In the genomic region with DNA sequence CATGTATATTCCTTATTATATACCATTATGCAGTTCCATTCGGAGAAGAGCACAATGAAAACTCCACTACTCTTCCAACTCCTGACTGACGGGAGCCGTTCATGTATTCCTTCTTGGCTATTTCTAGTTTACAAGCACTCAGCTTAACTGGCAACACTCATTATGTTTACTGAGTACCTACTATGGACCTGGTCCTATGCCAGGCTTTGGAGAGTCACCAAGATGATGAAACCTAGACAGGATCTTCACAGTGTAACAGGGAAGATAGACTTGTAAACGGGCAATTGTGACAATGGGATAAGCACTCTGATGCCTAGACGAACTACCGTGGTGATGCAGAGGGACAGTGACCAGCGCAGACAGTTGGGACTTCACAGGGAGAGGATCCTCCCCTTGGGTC, we compare ENCODE assay signal across 16 cellular contexts. TPM values are rescaled to one million over a fixed set of nuclear protein-coding genes. Genes with fewer than 3 reads are reported as not detected.
DNase-seq lines count a peak whose midpoint lies in the region; ATAC-seq, FAIRE-seq and TF ChIP-seq lines count a peak whose summit lies in the region.
"Had no signal": no experiment of that assay in that cellular context is flagged by ENCODE, and none has a peak within 500 bp of the region (broad histone marks: within the 10 kb centered on the region; RNA-seq: fewer than 3 reads in every experiment).

No MANE protein-coding gene starts in this region.

- no peaks in the 10 kb centered on the region for H3K79me2 ChIP-seq in HepG2 (ENCODE audit: insufficient read depth, low read length)

- H3K27me3 ChIP-seq in liver (ENCODE audit: control insufficient read depth in 4 of 4, insufficient read depth in 4 of 4, low read length in 3 of 4) (no peaks in the 10 kb centered on the region), HepG2 (ENCODE audit: control insufficient read depth in 1 of 2, insufficient read depth in 2 of 2, low read length in 2 of 2) (no peaks in the 10 kb centered on the region)

- TF ChIP-seq EP300 in HepG2 (IDR thresholded peaks at IDR 0.05; ENCODE audit: low read depth in 2 of 2, low read length in 2 of 2) (no peak), HepG2 (CRISPR knock-in tag; IDR thresholded peaks at IDR 0.05; ENCODE audit: borderline replicate concordance) (no peak)

- H3K9ac ChIP-seq in liver (ENCODE audit: low read depth in 1 of 2, low read length in 2 of 2) (no peak overlapping the region), HepG2 (ENCODE audit: insufficient read depth, low read depth, low read length) (no peak overlapping the region)

- TF ChIP-seq RAD21 in liver (IDR thresholded peaks at IDR 0.05), result no peak
- TF ChIP-seq RAD21 in HepG2 (CRISPR knock-in tag; IDR thresholded peaks at IDR 0.05), result no peak

- H3K27ac Mint-ChIP-seq in WTC11, result peak overlapping the region; percentile 52
- H3K27ac Mint-ChIP-seq in natural killer cell, result peak overlapping the region; percentile 88 to 97
- peak overlapping the region; percentile 47 for H3K27ac Mint-ChIP-seq in type B pancreatic cell

- H3K36me3 ChIP-seq in liver (ENCODE audit: control insufficient read depth in 4 of 4, insufficient read depth in 3 of 4, low read depth in 1 of 4, low read length in 3 of 4) (peaks cover 4 to 26% (median 15%) of the 10 kb centered on the region in 4 donors), HepG2 (replicated peaks in 1 of 2; ENCODE audit: control insufficient read depth in 1 of 2, insufficient read depth in 2 of 2, low read length in 2 of 2) (peaks cover 4 to 14% of the 10 kb centered on the region in 2 experiments; a peak in 3 of 5 replicates)
- H3K36me3 ChIP-seq: HAP-1 had no signal

- no TSS peak for BruUV-seq in HepG2 (replicated peaks; lab: Mats Ljungman, UMichigan)

- TF ChIP-seq POLR2A in HepG2 (IDR thresholded peaks at IDR 0.05; ENCODE audit: insufficient read depth in 1 of 2, low read depth in 2 of 2, low read length in 2 of 2), result no peak

- POLR2A ChIA-PET in HepG2 (lab: Yijun Ruan, JAX) (no interaction called here), WTC11 (lab: Charles Lee) (no interaction called here)

- H3K27me3 Mint-ChIP-seq in WTC11 (ENCODE audit: low read depth), result no peaks in the 10 kb centered on the region
- no peaks in the 10 kb centered on the region for H3K27me3 Mint-ChIP-seq in natural killer cell (ENCODE audit: low read depth in 2 of 2)
- H3K27me3 Mint-ChIP-seq in type B pancreatic cell, result no peaks in the 10 kb centered on the region

- WGBS in liver, result 80% methylated on average over 7 of the region's 7 CpGs
- 95% methylated on average over 7 of the region's 7 CpGs for WGBS in HepG2 (ENCODE audit: low lambda C conversion rate)

- H3K4me2 ChIP-seq in HepG2 (ENCODE audit: low read depth, low read length), result no peak overlapping the region

- peaks cover 9 to 63% (median 34%) of the 10 kb centered on the region in 4 donors for H3K4me1 ChIP-seq in liver (ENCODE audit: control insufficient read depth in 4 of 4, insufficient read depth in 4 of 4, low read length in 3 of 4)
- peaks cover 29% of the 10 kb centered on the region for H3K4me1 ChIP-seq in HepG2 (ENCODE audit: insufficient read depth, low read length)
- H3K4me1 ChIP-seq: HAP-1 had no signal

- in situ Hi-C loops in HepG2 (cut with HindIII; ENCODE audit: extremely low pct_ligation_motif_present, low pct_unique_long_range_greater_than_20kb), result no loop called here

- H3K36me3 Mint-ChIP-seq in WTC11, result peaks cover 20% of the 10 kb centered on the region
- no peaks in the 10 kb centered on the region for H3K36me3 Mint-ChIP-seq in natural killer cell
- H3K36me3 Mint-ChIP-seq in type B pancreatic cell, result peaks cover 9% of the 10 kb centered on the region

- no peak overlapping the region for H2AFZ ChIP-seq in HepG2 (ENCODE audit: low read length)

- no peak for TF ChIP-seq CTCF in liver (IDR thresholded peaks at IDR 0.05; ENCODE audit: low read depth, low read length, missing input control)
- no peak for TF ChIP-seq CTCF in HepG2 (CRISPR knock-in tag; IDR thresholded peaks at IDR 0.05)
- no peak for TF ChIP-seq CTCF in WTC11 (IDR thresholded peaks at IDR 0.05)
- no peak for TF ChIP-seq CTCF in natural killer cell (IDR thresholded peaks at IDR 0.05)
- TF ChIP-seq CTCF in type B pancreatic cell (conservative IDR thresholded peaks at IDR 0.05), result no peak

- no peak for FAIRE-seq in HepG2 (lab: Jason Lieb, UNC)
- FAIRE-seq: A204.1, GM18507 had no signal

- H3K4me1 Mint-ChIP-seq in WTC11 (peaks cover 17% of the 10 kb centered on the region), natural killer cell (peaks cover 75 to 82% of the 10 kb centered on the region in 2 donors), type B pancreatic cell (ENCODE audit: unreplicated experiment) (peaks cover 22% of the 10 kb centered on the region)

- H3K9me3 Mint-ChIP-seq in WTC11 (no peaks in the 10 kb centered on the region), natural killer cell (no peaks in the 10 kb centered on the region), type B pancreatic cell (no peaks in the 10 kb centered on the region)
- H3K9me3 Mint-ChIP-seq: CD14-positive monocyte had no signal

- no peaks in the 10 kb centered on the region for H4K20me1 ChIP-seq in HepG2 (ENCODE audit: insufficient read depth, low read length)

- no peak for ATAC-seq in HepG2
- ATAC-seq in WTC11, result no peak
- ATAC-seq in natural killer cell, result no peak
- no peak for ATAC-seq in GM21360 (IDR thresholded peaks at IDR 0.05; ENCODE audit: unreplicated experiment)

- no peaks in the 10 kb centered on the region for H3K9me3 ChIP-seq in liver (ENCODE audit: control insufficient read depth in 4 of 4, low read length in 3 of 4)
- no peaks in the 10 kb centered on the region for H3K9me3 ChIP-seq in HepG2 (ENCODE audit: low read length)
- H3K9me3 ChIP-seq: HAP-1 had no signal

- H3K27ac ChIP-seq in liver (ENCODE audit: low read depth in 1 of 2, low read length in 2 of 2) (no peak overlapping the region), HepG2 (ENCODE audit: extremely low read length, insufficient read depth, low read length) (no peak overlapping the region)

- H3K4me3 Mint-ChIP-seq in WTC11 (no peak overlapping the region), natural killer cell (peak overlapping the region; percentile 80), type B pancreatic cell (no peak overlapping the region)
- H3K4me3 Mint-ChIP-seq: CD14-positive monocyte had no signal

- intact Hi-C loops in HepG2 (cut with micrococcal nuclease; ENCODE audit: unreplicated experiment) (no loop called here), natural killer cell (cut with micrococcal nuclease) (loop anchor here (5.0 kb wide), 1 partner anchor 821 kb away; no protein-coding TSS in a partner anchor)

- H3K4me3 ChIP-seq in liver (ENCODE audit: low read depth in 1 of 3, low read length in 3 of 3), result no peak overlapping the region
- no peak overlapping the region for H3K4me3 ChIP-seq in HepG2 (replicated peaks in 1 of 3; ENCODE audit: insufficient read depth in 1 of 3, low read depth in 2 of 3, low read length in 3 of 3)
- H3K4me3 ChIP-seq: HAP-1 had no signal

- CTCF ChIA-PET in HepG2 (lab: Yijun Ruan, JAX; ENCODE audit: low intra/inter-chr PET ratio, low total read pairs), result no interaction called here
- CTCF ChIA-PET in WTC11 (lab: Charles Lee), result interaction anchor here (1.2 kb wide), 1 partner anchor 147 kb away, joined by 3 read pairs; no protein-coding TSS in a partner anchor

- DNase-seq in HepG2 (ENCODE audit: low spot score) (no peak), WTC11 (ENCODE audit: low spot score) (no peak), natural killer cell (no peak), type B pancreatic cell (ENCODE audit: extremely low spot score, unreplicated experiment) (no peak), inferior parietal cortex (ENCODE audit: extremely low spot score) (no peak), NCI-H1092 treated with DMSO at 0.1 percent for 48 hours (lab: John Stamatoyannopoulos, UW) (no peak)
- DNase-seq: DMS53, NCI-H1694, NCI-H748 treated with DMSO at 0.1 percent for 48 hours, SHP77 had no signal

RNA-seq across cellular contexts. Expression of a gene that starts 22.3 kb away (rescaled TPM):
- total RNA-seq in liver (10 to 100 TPM in 1 of 2 donors, 1 to 10 TPM in 1; 7.4 to 18.4 TPM), HepG2 (2016; rRNA removed; fragmentation: Illumina TruSeq; extraction: Trizol) (7.4 and 13.3 TPM in 2 replicates), WTC11 (2021) (12.8 to 17.3 TPM (median 14.3 TPM) in 3 replicates), natural killer cell (10 to 100 TPM; 43.3 to 57.6 (median 47.3) TPM), type B pancreatic cell (ENCODE audit: low replicate concordance) (18.6 and 19.1 TPM in 2 replicates)
- polyA plus RNA-seq in liver (10 to 100 TPM in 1 of 2 donors, 1 to 10 TPM in 1; 4.5 to 13.7 TPM), HepG2 (2011; rRNA removed) (9.1 and 12.5 TPM in 2 replicates)
- 26.0 and 28.4 TPM in 2 replicates for total RNA-seq in HepG2 (2016; cell fraction: cytosol; rRNA removed; fragmentation: Illumina TruSeq; extraction: Trizol; ENCODE audit: low read depth)
- total RNA-seq in HepG2 (2016; cell fraction: insoluble cytoplasmic fraction; rRNA removed; fragmentation: Illumina TruSeq; extraction: Trizol), result 6.5 and 14.0 TPM in 2 replicates
- total RNA-seq in HepG2 (2016; cell fraction: membrane; rRNA removed; fragmentation: Illumina TruSeq; extraction: Trizol), result 29.9 and 31.6 TPM in 2 replicates
- 10.2 and 12.2 TPM in 2 replicates for total RNA-seq in HepG2 (2016; cell fraction: nucleus; rRNA removed; fragmentation: Illumina TruSeq; extraction: Trizol)
- polyA plus RNA-seq in HepG2 (2011; cell fraction: cytosol; rRNA removed), result 8.8 and 9.2 TPM in 2 replicates
- polyA plus RNA-seq in HepG2 (2011; cell fraction: nucleus; rRNA removed), result 15.0 and 15.5 TPM in 2 replicates
- polyA plus RNA-seq in HepG2 (2012), result 7.8 and 8.2 TPM in 2 replicates
- 22.6 and 26.2 TPM in 2 replicates for polyA plus RNA-seq in HepG2 (2016; cell fraction: cytosol; fragmentation: Illumina TruSeq; extraction: Trizol; ENCODE audit: low read depth)
- 7.6 and 9.2 TPM in 2 replicates for polyA plus RNA-seq in HepG2 (2016; cell fraction: insoluble cytoplasmic fraction; fragmentation: Illumina TruSeq; extraction: Trizol; ENCODE audit: low read depth)
- polyA plus RNA-seq in HepG2 (2016; cell fraction: membrane; fragmentation: Illumina TruSeq; extraction: Trizol; ENCODE audit: low read depth), result 26.9 and 30.2 TPM in 2 replicates
- polyA plus RNA-seq in HepG2 (2016; cell fraction: nucleus; fragmentation: Illumina TruSeq; extraction: Trizol; ENCODE audit: insufficient read depth, low read depth), result 24.7 and 27.7 TPM in 2 replicates
- 17.0 and 116 TPM in 2 replicates for polyA minus RNA-seq in HepG2 (2011; rRNA and poly(A)+ RNA removed; ENCODE audit: low replicate concordance)
- 3.8 and 4.3 TPM in 2 replicates for polyA minus RNA-seq in HepG2 (2011; cell fraction: cytosol; rRNA and poly(A)+ RNA removed)
- polyA minus RNA-seq in HepG2 (2011; cell fraction: nucleus; rRNA and poly(A)+ RNA removed), result 5.8 and 7.1 TPM in 2 replicates

RNA-seq across cellular contexts. Expression of a gene that starts 29.3 kb away (rescaled TPM):
- total RNA-seq in liver (10 to 100 TPM in 1 of 2 donors, 1 to 10 TPM in 1; 5.6 to 10.7 TPM), HepG2 (2016; rRNA removed; fragmentation: Illumina TruSeq; extraction: Trizol) (21.9 and 24.1 TPM in 2 replicates), WTC11 (2021) (26.2 to 30.9 TPM (median 29.4 TPM) in 3 replicates), natural killer cell (10 to 100 TPM; 20.1 to 25.8 (median 23.1) TPM), type B pancreatic cell (ENCODE audit: low replicate concordance) (9.8 and 17.6 TPM in 2 replicates)
- polyA plus RNA-seq in liver (10 to 100 TPM; 27.3 to 61.0 TPM), HepG2 (2011; rRNA removed) (20.7 and 22.5 TPM in 2 replicates)
- 4.3 and 4.6 TPM in 2 replicates for total RNA-seq in HepG2 (2016; cell fraction: cytosol; rRNA removed; fragmentation: Illumina TruSeq; extraction: Trizol; ENCODE audit: low read depth)
- 20.7 and 23.2 TPM in 2 replicates for total RNA-seq in HepG2 (2016; cell fraction: insoluble cytoplasmic fraction; rRNA removed; fragmentation: Illumina TruSeq; extraction: Trizol)
- 6.0 and 8.2 TPM in 2 replicates for total RNA-seq in HepG2 (2016; cell fraction: membrane; rRNA removed; fragmentation: Illumina TruSeq; extraction: Trizol)
- total RNA-seq in HepG2 (2016; cell fraction: nucleus; rRNA removed; fragmentation: Illumina TruSeq; extraction: Trizol), result 10.8 and 11.7 TPM in 2 replicates
- 25.0 and 33.9 TPM in 2 replicates for polyA plus RNA-seq in HepG2 (2011; cell fraction: cytosol; rRNA removed)
- polyA plus RNA-seq in HepG2 (2011; cell fraction: nucleus; rRNA removed), result 11.1 and 11.9 TPM in 2 replicates
- polyA plus RNA-seq in HepG2 (2012), result 12.9 and 13.5 TPM in 2 replicates
- polyA plus RNA-seq in HepG2 (2016; cell fraction: cytosol; fragmentation: Illumina TruSeq; extraction: Trizol; ENCODE audit: low read depth), result 4.1 and 4.3 TPM in 2 replicates
- polyA plus RNA-seq in HepG2 (2016; cell fraction: insoluble cytoplasmic fraction; fragmentation: Illumina TruSeq; extraction: Trizol; ENCODE audit: low read depth), result 29.3 and 35.5 TPM in 2 replicates
- polyA plus RNA-seq in HepG2 (2016; cell fraction: membrane; fragmentation: Illumina TruSeq; extraction: Trizol; ENCODE audit: low read depth), result 5.8 and 6.4 TPM in 2 replicates
- polyA plus RNA-seq in HepG2 (2016; cell fraction: nucleus; fragmentation: Illumina TruSeq; extraction: Trizol; ENCODE audit: insufficient read depth, low read depth), result 15.1 and 15.2 TPM in 2 replicates
- polyA minus RNA-seq in HepG2 (2011; rRNA and poly(A)+ RNA removed; ENCODE audit: low replicate concordance), result 16.9 and 47.3 TPM in 2 replicates
- polyA minus RNA-seq in HepG2 (2011; cell fraction: cytosol; rRNA and poly(A)+ RNA removed), result 5.5 and 10.6 TPM in 2 replicates
- 7.1 and 7.6 TPM in 2 replicates for polyA minus RNA-seq in HepG2 (2011; cell fraction: nucleus; rRNA and poly(A)+ RNA removed)

RNA-seq across cellular contexts. Expression of a gene that starts 50.2 kb away (rescaled TPM):
- total RNA-seq in liver, result 1 to 10 TPM; 4.4 to 9.5 TPM
- 1 to 10 TPM; 3.9 to 8.5 TPM for polyA plus RNA-seq in liver
- 5.4 and 6.2 TPM in 2 replicates for total RNA-seq in HepG2 (2016; rRNA removed; fragmentation: Illumina TruSeq; extraction: Trizol)
- total RNA-seq in HepG2 (2016; cell fraction: cytosol; rRNA removed; fragmentation: Illumina TruSeq; extraction: Trizol; ENCODE audit: low read depth), result 1.8 and 1.9 TPM in 2 replicates
- 5.5 and 5.6 TPM in 2 replicates for total RNA-seq in HepG2 (2016; cell fraction: insoluble cytoplasmic fraction; rRNA removed; fragmentation: Illumina TruSeq; extraction: Trizol)
- 4.3 TPM in 2 replicates for total RNA-seq in HepG2 (2016; cell fraction: membrane; rRNA removed; fragmentation: Illumina TruSeq; extraction: Trizol)
- total RNA-seq in HepG2 (2016; cell fraction: nucleus; rRNA removed; fragmentation: Illumina TruSeq; extraction: Trizol), result 4.4 and 5.5 TPM in 2 replicates
- polyA plus RNA-seq in HepG2 (2011; rRNA removed), result 5.7 and 7.0 TPM in 2 replicates
- 4.5 and 5.2 TPM in 2 replicates for polyA plus RNA-seq in HepG2 (2011; cell fraction: cytosol; rRNA removed)
- polyA plus RNA-seq in HepG2 (2011; cell fraction: nucleus; rRNA removed), result 9.1 and 10.8 TPM in 2 replicates
- 4.6 and 5.5 TPM in 2 replicates for polyA plus RNA-seq in HepG2 (2012)
- 1.6 and 1.8 TPM in 2 replicates for polyA plus RNA-seq in HepG2 (2016; cell fraction: cytosol; fragmentation: Illumina TruSeq; extraction: Trizol; ENCODE audit: low read depth)
- polyA plus RNA-seq in HepG2 (2016; cell fraction: insoluble cytoplasmic fraction; fragmentation: Illumina TruSeq; extraction: Trizol; ENCODE audit: low read depth), result 6.8 and 8.2 TPM in 2 replicates
- 3.3 and 3.8 TPM in 2 replicates for polyA plus RNA-seq in HepG2 (2016; cell fraction: membrane; fragmentation: Illumina TruSeq; extraction: Trizol; ENCODE audit: low read depth)
- polyA plus RNA-seq in HepG2 (2016; cell fraction: nucleus; fragmentation: Illumina TruSeq; extraction: Trizol; ENCODE audit: insufficient read depth, low read depth), result 9.4 and 9.9 TPM in 2 replicates
- 14.2 and 15.0 TPM in 2 replicates for polyA minus RNA-seq in HepG2 (2011; rRNA and poly(A)+ RNA removed; ENCODE audit: low replicate concordance)
- 6.2 and 6.8 TPM in 2 replicates for polyA minus RNA-seq in HepG2 (2011; cell fraction: cytosol; rRNA and poly(A)+ RNA removed)
- 5.8 and 10.1 TPM in 2 replicates for polyA minus RNA-seq in HepG2 (2011; cell fraction: nucleus; rRNA and poly(A)+ RNA removed)
- 5.4 to 5.9 TPM (median 5.6 TPM) in 3 replicates for total RNA-seq in WTC11 (2021)
- total RNA-seq in natural killer cell, result 10 to 100 TPM; 14.5 to 24.0 (median 19.5) TPM
- 10.4 and 11.7 TPM in 2 replicates for total RNA-seq in type B pancreatic cell (ENCODE audit: low replicate concordance)
